In the genomic region with DNA sequence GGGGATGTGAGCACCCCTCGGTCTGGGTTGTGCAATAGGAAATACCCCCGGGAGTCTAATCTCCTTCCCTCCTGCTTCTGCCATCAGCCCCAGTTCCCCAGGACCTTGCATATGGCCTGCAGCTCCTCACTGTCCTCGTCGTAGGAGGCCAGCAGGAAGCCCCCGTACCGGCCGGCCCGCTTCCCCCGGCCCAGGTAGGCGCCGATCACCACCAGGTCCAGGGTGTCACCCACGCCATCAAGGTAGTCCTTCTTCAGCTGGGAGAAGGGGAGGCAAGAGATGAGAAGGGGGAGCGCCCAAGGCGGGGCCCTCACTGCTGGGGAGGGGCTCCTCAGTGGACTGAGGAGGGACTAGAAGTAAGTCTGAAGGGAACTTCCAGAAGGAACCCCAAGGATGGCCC, we compare ENCODE assay signal across 24 cellular contexts.
"Had no signal": no experiment of that assay in that cellular context is flagged by ENCODE, and none has a peak within 500 bp of the region (broad histone marks: within the 10 kb centered on the region; RNA-seq: fewer than 3 reads in every experiment).

No MANE protein-coding gene starts in this region.

- H3K36me3 ChIP-seq: adrenal gland had no signal

- H3K27ac ChIP-seq: body of pancreas, gastroesophageal sphincter had no signal

- H3K9me3 ChIP-seq: adrenal gland, body of pancreas, esophagus squamous epithelium, gastroesophageal sphincter had no signal

- H3K4me3 ChIP-seq: adrenal gland, body of pancreas, esophagus squamous epithelium, gastroesophageal sphincter had no signal

- ATAC-seq: activated CD4-positive, alpha-beta T cell treated with anti-CD3 and anti-CD28 coated beads for 36 hours; activated CD8-positive, alpha-beta memory T cell treated with anti-CD3 and anti-CD28 coated beads, Interleukin-2, amount 10 ng/mL, durations not matched to agents 7 days and 5 days; activated CD8-positive, alpha-beta T cell treated with anti-CD3 and anti-CD28 coated beads, Interleukin-2, amount 10 ng/mL, durations not matched to agents 7 days and 5 days; activated naive CD8-positive, alpha-beta T cell treated with anti-CD3 and anti-CD28 coated beads, Interleukin-2, amount 50 U/mL, for 24 hours; effector memory CD8-positive, alpha-beta T cell had no signal

- H3K27me3 ChIP-seq: adrenal gland, body of pancreas, esophagus squamous epithelium, gastroesophageal sphincter had no signal

- DNase-seq: activated CD4-positive, alpha-beta memory T cell treated with anti-CD3 and anti-CD28 coated beads for 36 hours; activated CD4-positive, alpha-beta T cell treated with anti-CD3 and anti-CD28 coated beads for 36 hours; activated CD4-positive, alpha-beta T cell treated with anti-CD3 and anti-CD28 coated beads, Interleukin-2, amount 10 ng/mL, durations not matched to agents 24 days and 14 days; activated CD4-positive, CD25-positive, alpha-beta regulatory T cell; activated CD4-positive, CD25-positive, alpha-beta regulatory T cell treated with anti-CD3 and anti-CD28 coated beads, Interleukin-2, amount 50 U/mL, for 72 hours; activated CD8-positive, alpha-beta memory T cell treated with anti-CD3 and anti-CD28 coated beads, Interleukin-2, amount 10 ng/mL, durations not matched to agents 7 days and 5 days; activated CD8-positive, alpha-beta memory T cell treated with anti-CD3 and anti-CD28 coated beads, Interleukin-2, amount 50 U/mL, for 4 hours; activated CD8-positive, alpha-beta T cell treated with anti-CD3 and anti-CD28 coated beads, Interleukin-2, amount 10 ng/mL, durations not matched to agents 7 days and 5 days; activated effector memory CD4-positive, alpha-beta T cell treated with anti-CD3 and anti-CD28 coated beads, Interleukin-2, amount 50 U/mL, for 16 hours; activated naive CD4-positive, alpha-beta T cell treated with anti-CD3 and anti-CD28 coated beads for 36 hours; activated naive CD8-positive, alpha-beta T cell treated with anti-CD3 and anti-CD28 coated beads for 36 hours; activated naive CD8-positive, alpha-beta T cell treated with anti-CD3 and anti-CD28 coated beads, Interleukin-2, amount 50 U/mL, for 24 hours; activated T-cell treated with anti-CD3 and anti-CD28 coated beads, Interleukin-2, amount 50 U/mL, for 1 hour; activated T-cell treated with anti-CD3 and anti-CD28 coated beads, Interleukin-2, amount 50 U/mL, for 48 hours; aorta; body of pancreas; cortex of kidney; effector CD4-positive, alpha-beta T cell; effector memory CD8-positive, alpha-beta T cell; esophagus squamous epithelium; T-helper 2 cell had no signal

- H3K4me1 ChIP-seq: adrenal gland, body of pancreas had no signal

- FAIRE-seq: colon had no signal
